In the genomic region with DNA sequence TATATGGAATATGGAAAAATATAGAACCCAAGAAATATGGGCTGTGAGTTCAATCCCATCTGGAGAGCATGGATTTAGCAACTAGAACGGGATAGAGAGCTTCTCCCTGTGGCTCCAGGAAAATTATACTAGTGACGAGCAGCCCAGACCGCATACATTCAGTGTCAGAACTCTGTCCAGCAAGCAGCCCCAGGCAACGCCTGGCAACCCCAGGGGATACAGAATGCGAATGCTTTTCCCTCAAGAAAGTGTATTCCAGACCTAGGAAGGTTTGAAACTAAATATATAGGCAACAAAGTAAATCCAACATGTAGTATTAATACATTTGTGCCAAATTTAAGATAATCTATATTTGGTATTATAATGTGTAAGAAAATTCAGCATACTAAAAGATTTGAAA, we compare ENCODE assay signal across 25 cellular contexts. TPM values are rescaled to one million over a fixed set of nuclear protein-coding genes. Genes with fewer than 3 reads are reported as not detected.
DNase-seq lines count a peak whose midpoint lies in the region; TF ChIP-seq lines count a peak whose summit lies in the region.
"Had no signal": no experiment of that assay in that cellular context is flagged by ENCODE, and none has a peak within 500 bp of the region (broad histone marks: within the 10 kb centered on the region; RNA-seq: fewer than 3 reads in every experiment).

No MANE protein-coding gene starts in this region.

- CTCF ChIA-PET in HEK293T (lab: Yijun Ruan, JAX) = no interaction called here

- POLR2A ChIA-PET in HEK293T (lab: Yijun Ruan, JAX) = no interaction called here

- TF ChIP-seq CTCF in glutamatergic neuron (IDR thresholded peaks at IDR 0.05; ENCODE audit: partially characterized antibody, unreplicated experiment) (no peak), osteocyte (IDR thresholded peaks at IDR 0.05) (no peak)

- H3K36me3 Mint-ChIP-seq in glutamatergic neuron (ENCODE audit: unreplicated experiment) (no peaks in the 10 kb centered on the region), osteocyte (ENCODE audit: unreplicated experiment) (no peaks in the 10 kb centered on the region)
- no peaks in the 10 kb centered on the region for H3K36me3 Mint-ChIP-seq in activated CD4-positive, alpha-beta T cell treated with anti-CD3 and anti-CD28 coated beads, Interleukin-2, amount 10 ng/mL, durations not matched to agents 24 days and 14 days (ENCODE audit: low read depth)
- H3K36me3 Mint-ChIP-seq: CD4-positive, CD25-positive, alpha-beta regulatory T cell; CD8-positive, alpha-beta memory T cell had no signal

- H3K4me3 Mint-ChIP-seq in glutamatergic neuron (ENCODE audit: unreplicated experiment) = no peak overlapping the region
- no peak overlapping the region for H3K4me3 Mint-ChIP-seq in osteocyte (ENCODE audit: unreplicated experiment)
- H3K4me3 Mint-ChIP-seq in activated CD4-positive, alpha-beta T cell treated with anti-CD3 and anti-CD28 coated beads, Interleukin-2, amount 10 ng/mL, durations not matched to agents 24 days and 14 days = no peak overlapping the region
- H3K4me3 Mint-ChIP-seq: CD4-positive, CD25-positive, alpha-beta regulatory T cell; CD8-positive, alpha-beta memory T cell; GM23338; HFFc6 had no signal

- H3K9me3 Mint-ChIP-seq in glutamatergic neuron (ENCODE audit: unreplicated experiment) (no peaks in the 10 kb centered on the region), osteocyte (ENCODE audit: unreplicated experiment) (no peaks in the 10 kb centered on the region)
- H3K9me3 Mint-ChIP-seq in activated CD4-positive, alpha-beta T cell treated with anti-CD3 and anti-CD28 coated beads, Interleukin-2, amount 10 ng/mL, durations not matched to agents 24 days and 14 days = no peaks in the 10 kb centered on the region
- H3K9me3 Mint-ChIP-seq: CD4-positive, CD25-positive, alpha-beta regulatory T cell; CD8-positive, alpha-beta memory T cell; GM23338; HFFc6 had no signal

- H3K27ac Mint-ChIP-seq in glutamatergic neuron (ENCODE audit: unreplicated experiment) (no peak overlapping the region), osteocyte (ENCODE audit: unreplicated experiment) (peak overlapping the region; percentile 8)
- no peak overlapping the region for H3K27ac Mint-ChIP-seq in activated CD4-positive, alpha-beta T cell treated with anti-CD3 and anti-CD28 coated beads, Interleukin-2, amount 10 ng/mL, durations not matched to agents 24 days and 14 days
- H3K27ac Mint-ChIP-seq: CD4-positive, CD25-positive, alpha-beta regulatory T cell; CD8-positive, alpha-beta memory T cell; GM23338; HFFc6 had no signal

- peaks cover 16% of the 10 kb centered on the region for H3K4me1 Mint-ChIP-seq in glutamatergic neuron (ENCODE audit: low read depth, unreplicated experiment)
- H3K4me1 Mint-ChIP-seq in osteocyte (ENCODE audit: unreplicated experiment) = peaks cover 12% of the 10 kb centered on the region
- peaks cover 11% of the 10 kb centered on the region for H3K4me1 Mint-ChIP-seq in activated CD4-positive, alpha-beta T cell treated with anti-CD3 and anti-CD28 coated beads, Interleukin-2, amount 10 ng/mL, durations not matched to agents 24 days and 14 days

- peaks cover 3% of the 10 kb centered on the region for H3K27me3 Mint-ChIP-seq in glutamatergic neuron (ENCODE audit: unreplicated experiment)
- H3K27me3 Mint-ChIP-seq in osteocyte (ENCODE audit: unreplicated experiment) = peaks cover 32% of the 10 kb centered on the region
- peaks cover 4% of the 10 kb centered on the region for H3K27me3 Mint-ChIP-seq in activated CD4-positive, alpha-beta T cell treated with anti-CD3 and anti-CD28 coated beads, Interleukin-2, amount 10 ng/mL, durations not matched to agents 24 days and 14 days

- peak; percentile 21 for DNase-seq in activated effector memory CD4-positive, alpha-beta T cell treated with anti-CD3 and anti-CD28 coated beads, Interleukin-2, amount 50 U/mL, for 16 hours
- DNase-seq in activated effector memory CD4-positive, alpha-beta T cell treated with Interleukin-2 at 50 U/mL for 16 hours = no peak
- DNase-seq in glutamatergic neuron (peak; percentile 69), osteocyte (ENCODE audit: extremely low spot score, unreplicated experiment) (no peak), HEK293T (ENCODE audit: extremely low spot score) (no peak), cerebellar cortex (ENCODE audit: low spot score) (no peak), RKO (ENCODE audit: low spot score) (no peak)
- no peak for DNase-seq in activated CD4-positive, alpha-beta T cell treated with anti-CD3 and anti-CD28 coated beads, Interleukin-2, amount 10 ng/mL, durations not matched to agents 24 days and 14 days
- DNase-seq: BE2C; C1 segment of cervical spinal cord; CD4-positive, CD25-positive, alpha-beta regulatory T cell; CD8-positive, alpha-beta memory T cell; COR-L47; DMS 273 treated with DMSO at 0.1 percent for 48 hours; DMS53; DND-41; EL; HCEC 1CT; HFFc6; IMR-90 had no signal

- intact Hi-C loops in activated CD4-positive, alpha-beta T cell treated with anti-CD3 and anti-CD28 coated beads, Interleukin-2, amount 10 ng/mL, durations not matched to agents 24 days and 14 days (cut with micrococcal nuclease) = no loop called here

TF ChIP-seq in HEK293T, 16 proteins besides CTCF, POLR2A, EP300 and RAD21:
- TF ChIP-seq CTBP1 (IDR thresholded peaks at IDR 0.05; ENCODE audit: borderline replicate concordance) (no peak), SP1 (IDR thresholded peaks at IDR 0.05) (no peak), ZNF384 (IDR thresholded peaks at IDR 0.05) (no peak), FOXM1 (IDR thresholded peaks at IDR 0.05; ENCODE audit: borderline replicate concordance) (no peak), FOXK2 (IDR thresholded peaks at IDR 0.05) (no peak), NFRKB (IDR thresholded peaks at IDR 0.05) (no peak), FOXA1 (IDR thresholded peaks at IDR 0.05) (no peak), TARDBP (IDR thresholded peaks at IDR 0.05) (no peak), SUZ12 (IDR thresholded peaks at IDR 0.05) (no peak), HDGF (IDR thresholded peaks at IDR 0.05; ENCODE audit: borderline replicate concordance) (no peak), L3MBTL2 (conservative IDR thresholded peaks at IDR 0.05) (no peak), BHLHE40 (IDR thresholded peaks at IDR 0.05; ENCODE audit: borderline replicate concordance) (no peak), LEF1 (IDR thresholded peaks at IDR 0.05; ENCODE audit: borderline replicate concordance) (no peak), ELF4 (IDR thresholded peaks at IDR 0.05) (no peak), ARNT (IDR thresholded peaks at IDR 0.05) (no peak)
- TF ChIP-seq, protein P1, sequence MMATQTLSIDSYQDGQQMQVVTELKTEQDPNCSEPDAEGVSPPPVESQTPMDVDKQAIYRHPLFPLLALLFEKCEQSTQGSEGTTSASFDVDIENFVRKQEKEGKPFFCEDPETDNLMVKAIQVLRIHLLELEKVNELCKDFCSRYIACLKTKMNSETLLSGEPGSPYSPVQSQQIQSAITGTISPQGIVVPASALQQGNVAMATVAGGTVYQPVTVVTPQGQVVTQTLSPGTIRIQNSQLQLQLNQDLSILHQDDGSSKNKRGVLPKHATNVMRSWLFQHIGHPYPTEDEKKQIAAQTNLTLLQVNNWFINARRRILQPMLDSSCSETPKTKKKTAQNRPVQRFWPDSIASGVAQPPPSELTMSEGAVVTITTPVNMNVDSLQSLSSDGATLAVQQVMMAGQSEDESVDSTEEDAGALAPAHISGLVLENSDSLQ (IDR thresholded peaks at IDR 0.05) = no peak

RNA-seq across cellular contexts. Expression of a gene that starts 13.6 kb away (rescaled TPM):
- total RNA-seq in glutamatergic neuron (ENCODE audit: unreplicated experiment) (not detected), osteocyte (not detected in 2 replicates)
- not detected in 2 replicates for total RNA-seq in activated CD4-positive, alpha-beta T cell treated with anti-CD3 and anti-CD28 coated beads, Interleukin-2, amount 10 ng/mL, durations not matched to agents 24 days and 14 days
- total RNA-seq: A673; CD4-positive, CD25-positive, alpha-beta regulatory T cell; CD8-positive, alpha-beta memory T cell; G401; GM12878; HFFc6; HT1080; IMR-90 had no signal

RNA-seq across cellular contexts. Expression of a gene that starts 48.1 kb away (rescaled TPM):
- total RNA-seq in glutamatergic neuron (ENCODE audit: unreplicated experiment) (not detected), osteocyte (not detected in 2 replicates)
- total RNA-seq in activated CD4-positive, alpha-beta T cell treated with anti-CD3 and anti-CD28 coated beads, Interleukin-2, amount 10 ng/mL, durations not matched to agents 24 days and 14 days = not detected in 2 replicates
- total RNA-seq: A673; CD4-positive, CD25-positive, alpha-beta regulatory T cell; G401; GM12878; GM23338; HFFc6; HT1080; IMR-90 had no signal

RNA-seq across cellular contexts. Expression of a gene that starts 51.0 kb away (rescaled TPM):
- total RNA-seq in glutamatergic neuron (ENCODE audit: unreplicated experiment) = 29.0 TPM
- 1.6 and 2.4 TPM in 2 replicates for total RNA-seq in osteocyte
- 1.8 and 1.9 TPM in 2 replicates for total RNA-seq in activated CD4-positive, alpha-beta T cell treated with anti-CD3 and anti-CD28 coated beads, Interleukin-2, amount 10 ng/mL, durations not matched to agents 24 days and 14 days
- total RNA-seq: CD4-positive, CD25-positive, alpha-beta regulatory T cell had no signal

Comparison
In these comparisons a context has a peak if more than half of its experiments do, and no peak if none do; other contexts are left out.
1. DNase-seq: peak in activated effector memory CD4-positive, alpha-beta T cell treated with anti-CD3 and anti-CD28 coated beads, Interleukin-2, amount 50 U/mL, for 16 hours (single experiment) and glutamatergic neuron (single experiment); none in activated effector memory CD4-positive, alpha-beta T cell treated with Interleukin-2 at 50 U/mL for 16 hours (single experiment), osteocyte (single experiment), HEK293T (single experiment), cerebellar cortex (single experiment), activated CD4-positive, alpha-beta T cell treated with anti-CD3 and anti-CD28 coated beads, Interleukin-2, amount 10 ng/mL, durations not matched to agents 24 days and 14 days (single experiment) and RKO (single experiment).